10 cellular contexts compared by ENCODE assay signal in the genomic region with DNA sequence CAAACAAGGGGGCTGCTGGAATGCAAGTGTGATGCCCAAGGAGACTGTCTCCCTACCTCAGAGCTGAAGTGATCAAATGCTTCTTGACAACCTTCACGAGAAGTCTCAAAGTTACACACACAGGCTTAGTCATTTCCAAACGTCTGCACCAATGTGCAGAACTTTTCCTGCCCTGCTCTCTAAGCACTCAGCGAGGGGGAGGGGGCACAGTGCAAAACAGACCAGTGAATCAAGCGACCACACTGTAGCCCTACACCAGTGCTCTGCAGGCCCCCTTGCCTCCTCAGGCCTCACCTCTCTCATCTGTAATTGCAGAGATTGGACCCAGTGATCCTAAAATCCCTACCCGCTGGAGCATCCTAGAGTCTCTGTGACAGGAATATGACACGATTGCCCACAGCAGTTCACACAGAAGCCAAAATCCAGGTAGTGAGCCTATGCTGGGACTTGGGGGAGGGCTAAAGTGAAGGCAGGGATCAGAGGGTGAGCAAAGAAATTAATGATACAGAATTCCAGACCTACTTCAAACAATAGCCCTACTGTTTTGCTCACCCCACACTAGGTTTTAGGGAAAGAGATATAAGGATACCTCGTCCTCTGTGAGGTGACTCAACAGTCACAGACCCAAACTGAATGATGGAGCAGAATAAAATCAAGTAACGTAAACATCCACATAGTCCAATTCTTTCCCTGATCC. TPM values are rescaled to one million over a fixed set of nuclear protein-coding genes. Genes with fewer than 3 reads are reported as not detected.
DNase-seq lines count a peak whose midpoint lies in the region; ATAC-seq and TF ChIP-seq lines count a peak whose summit lies in the region.
"Had no signal": no experiment of that assay in that cellular context is flagged by ENCODE, and none has a peak within 500 bp of the region (broad histone marks: within the 10 kb centered on the region; RNA-seq: fewer than 3 reads in every experiment).

No MANE protein-coding gene starts in this region.

- H3K9me3 Mint-ChIP-seq in activated T-helper 17 cell treated with anti-CD3 and anti-CD28 coated beads, Interleukin-2, amount 50 U/mL, for 72 hours, result peaks cover 4% of the 10 kb centered on the region

- peaks cover 65% of the 10 kb centered on the region for H3K4me1 Mint-ChIP-seq in activated T-helper 17 cell treated with anti-CD3 and anti-CD28 coated beads, Interleukin-2, amount 50 U/mL, for 72 hours

- peak overlapping the region; percentile 74 for H3K27ac Mint-ChIP-seq in activated T-helper 17 cell treated with anti-CD3 and anti-CD28 coated beads, Interleukin-2, amount 50 U/mL, for 72 hours

- peaks cover 21% of the 10 kb centered on the region for H3K36me3 Mint-ChIP-seq in activated T-helper 17 cell treated with anti-CD3 and anti-CD28 coated beads, Interleukin-2, amount 50 U/mL, for 72 hours (ENCODE audit: low read depth)

- peak overlapping the region; percentile 7 to 55 (median 33) for H3K27ac ChIP-seq in upper lobe of left lung
- H3K27ac ChIP-seq: C4-2B had no signal

- no peaks in the 10 kb centered on the region for H3K27me3 Mint-ChIP-seq in activated T-helper 17 cell treated with anti-CD3 and anti-CD28 coated beads, Interleukin-2, amount 50 U/mL, for 72 hours

- H3K4me1 ChIP-seq in upper lobe of left lung, result peaks cover 10 to 61% (median 35%) of the 10 kb centered on the region in 4 donors

- H3K4me3 ChIP-seq in upper lobe of left lung, result peak overlapping the region in 2 of 4 donors; percentile 8 to 17

- peak overlapping the region; percentile 78 for H3K4me3 Mint-ChIP-seq in activated T-helper 17 cell treated with anti-CD3 and anti-CD28 coated beads, Interleukin-2, amount 50 U/mL, for 72 hours

- H3K27me3 ChIP-seq in upper lobe of left lung, result no peaks in the 10 kb centered on the region

- 66 to 72% methylated on average over 8 of the region's 8 CpGs for WGBS in upper lobe of left lung, 2 donors

- H3K9me3 ChIP-seq in upper lobe of left lung, result no peaks in the 10 kb centered on the region

- peak; percentile 80 for ATAC-seq in activated T-helper 17 cell treated with anti-CD3 and anti-CD28 coated beads, Interleukin-2, amount 50 U/mL, for 72 hours (replicated peaks)
- peak; percentile 49 to 57 for ATAC-seq in upper lobe of left lung (ENCODE audit: low FRiP score in 2 of 2)
- ATAC-seq in HG03139 (IDR thresholded peaks at IDR 0.05; ENCODE audit: unreplicated experiment), result no peak
- ATAC-seq in GM19455 (IDR thresholded peaks at IDR 0.05; ENCODE audit: unreplicated experiment), result no peak

- TF ChIP-seq EP300 in upper lobe of left lung (IDR thresholded peaks at IDR 0.05), result no peak

- TF ChIP-seq POLR2A in upper lobe of left lung (IDR thresholded peaks at IDR 0.05), result no peak

- H3K36me3 ChIP-seq in upper lobe of left lung, result no peaks in the 10 kb centered on the region

- no peak for TF ChIP-seq CTCF in upper lobe of left lung (IDR thresholded peaks at IDR 0.05)

- DNase-seq in activated naive CD4-positive, alpha-beta T cell treated with Interleukin-2 at 50 U/mL for 16 hours, result peak; percentile 73
- no peak for DNase-seq in activated naive CD4-positive, alpha-beta T cell (lab: John Stamatoyannopoulos, UW)
- DNase-seq in kidney glomerular epithelial cell (lab: John Stamatoyannopoulos, UW) (peak; percentile 25), upper lobe of left lung (no peak), NCI-H774 (lab: John Stamatoyannopoulos, UW) (no peak)
- DNase-seq: NCI-H2029 had no signal

RNA-seq across cellular contexts. Expression of a gene that starts 56.4 kb away (rescaled TPM):
- total RNA-seq in activated T-helper 17 cell treated with anti-CD3 and anti-CD28 coated beads, Interleukin-2, amount 50 U/mL, for 72 hours, result 100 to 1,000 TPM in 1 of 2 donors, 10 to 100 TPM in 1; 41.0 to 115 TPM
- 100 to 1,000 TPM in 1 of 6 donors, 10 to 100 TPM in 5; 44.2 to 106 (median 71.7) TPM for total RNA-seq in upper lobe of left lung

Comparison
In these comparisons a context has a peak if more than half of its experiments do, and no peak if none do; other contexts are left out.
1. DNase-seq: peak in activated naive CD4-positive, alpha-beta T cell treated with Interleukin-2 at 50 U/mL for 16 hours (single experiment) and kidney glomerular epithelial cell (single experiment); none in activated naive CD4-positive, alpha-beta T cell (0 of 4), upper lobe of left lung (0 of 2) and NCI-H774 (single experiment).
2. ATAC-seq: peak in activated T-helper 17 cell treated with anti-CD3 and anti-CD28 coated beads, Interleukin-2, amount 50 U/mL, for 72 hours (single experiment) and upper lobe of left lung (2 of 2); none in HG03139 (single experiment) and GM19455 (single experiment).